8 cellular contexts compared by ENCODE assay signal in genomic region chr6:7108196-7108963, GRCh38. TPM values are rescaled to one million over a fixed set of nuclear protein-coding genes. Genes with fewer than 3 reads are reported as not detected.
DNase-seq lines count a peak whose midpoint lies in the region; ATAC-seq and TF ChIP-seq lines count a peak whose summit lies in the region.

No MANE protein-coding gene starts in this region.

- H3K4me1 ChIP-seq in DOHH2 (ENCODE audit: control insufficient read depth, low read length) (peaks cover 48% of the 10 kb centered on the region), SK-N-SH (ENCODE audit: control insufficient read depth in 1 of 2, insufficient read depth in 2 of 2, low read depth in 1 of 2, low read length in 1 of 2) (peaks cover 6 to 25% of the 10 kb centered on the region in 2 experiments; a peak in 2 of 4 replicates), ascending aorta (peaks cover 0 to 6% of the 10 kb centered on the region in 2 donors), sigmoid colon (peaks cover 0 to 50% (median 32%) of the 10 kb centered on the region in 4 donors)

- H4K20me1 ChIP-seq in DOHH2 (ENCODE audit: control insufficient read depth, insufficient read depth, low read depth, low read length) = peaks cover 19% of the 10 kb centered on the region; the same call in 1 of the 2 replicates
- H4K20me1 ChIP-seq in SK-N-SH (ENCODE audit: insufficient read depth) = peaks cover 38% of the 10 kb centered on the region

- intact Hi-C loops in ascending aorta (cut with DNase I) = loop anchor here (2.0 to 10.0 kb wide), 4 partner anchors 60 to 486 kb away; partner anchors contain the start of gene SNRNP48
- intact Hi-C loops in sigmoid colon (cut with DNase I) = loop anchor here (2.0 to 5.0 kb wide), 4 partner anchors 38 to 431 kb away; no protein-coding TSS in a partner anchor

- peak overlapping the region; percentile 95 for H3K9ac ChIP-seq in SK-N-SH

- H3K27me3 ChIP-seq in DOHH2 (ENCODE audit: control insufficient read depth, low read length) (no peaks in the 10 kb centered on the region), SK-N-SH (ENCODE audit: insufficient read depth) (no peaks in the 10 kb centered on the region), ascending aorta (no peaks in the 10 kb centered on the region), sigmoid colon (no peaks in the 10 kb centered on the region)

- peaks cover 57% of the 10 kb centered on the region for H3K79me2 ChIP-seq in DOHH2 (ENCODE audit: control insufficient read depth, low read length)
- H3K79me2 ChIP-seq in SK-N-SH (ENCODE audit: insufficient read depth) = peaks cover 44% of the 10 kb centered on the region

- peaks cover 25% of the 10 kb centered on the region for H3F3A ChIP-seq in DOHH2 (ENCODE audit: control insufficient read depth, insufficient read depth)
- peaks cover 5% of the 10 kb centered on the region for H3F3A ChIP-seq in SK-N-SH (replicated peaks; ENCODE audit: insufficient read depth)

- H3K9me3 ChIP-seq in DOHH2 (ENCODE audit: control insufficient read depth, insufficient read depth, low read length) (no peaks in the 10 kb centered on the region), SK-N-SH (no peaks in the 10 kb centered on the region), ascending aorta (no peaks in the 10 kb centered on the region), sigmoid colon (no peaks in the 10 kb centered on the region)

- POLR2A ChIA-PET in SK-N-SH (lab: Yijun Ruan, JAX) = no interaction called here

- H3K9me2 ChIP-seq in DOHH2 (replicated peaks; ENCODE audit: control insufficient read depth, low read length) (no peaks in the 10 kb centered on the region), SK-N-SH (no peaks in the 10 kb centered on the region)

- TF ChIP-seq RAD21 in SK-N-SH (IDR thresholded peaks at IDR 0.05; ENCODE audit: low read length) = no peak

- 1% methylated on average over 43 of the region's 94 CpGs for WGBS in SK-N-SH (ENCODE audit: low lambda C conversion rate)
- WGBS in sigmoid colon, 2 donors = 0% methylated on average over 94 of the region's 94 CpGs

- peaks cover 7% of the 10 kb centered on the region for H3K36me3 ChIP-seq in DOHH2 (ENCODE audit: control insufficient read depth, low read length)
- no peaks in the 10 kb centered on the region for H3K36me3 ChIP-seq in SK-N-SH (replicated peaks in 1 of 2; ENCODE audit: control insufficient read depth in 1 of 2, insufficient read depth in 2 of 2, low read length in 1 of 2)
- no peaks in the 10 kb centered on the region for H3K36me3 ChIP-seq in ascending aorta
- H3K36me3 ChIP-seq in sigmoid colon = no peaks in the 10 kb centered on the region

- no peak for TF ChIP-seq CTCF in DOHH2 (IDR thresholded peaks at IDR 0.05; ENCODE audit: low read depth, low read length, poor library complexity, severe bottlenecking)
- TF ChIP-seq CTCF in SK-N-SH (IDR thresholded peaks at IDR 0.05) = no peak
- TF ChIP-seq CTCF in ascending aorta (IDR thresholded peaks at IDR 0.05) = no peak
- TF ChIP-seq CTCF in sigmoid colon (IDR thresholded peaks at IDR 0.05) = no peak

- H3K27ac ChIP-seq in DOHH2 (ENCODE audit: low read depth, low read length) = peak overlapping the region; percentile 59
- H3K27ac ChIP-seq in SK-N-SH (ENCODE audit: low read depth in 2 of 2, low read length in 1 of 2) = peak overlapping the region; percentile 61 to 64
- H3K27ac ChIP-seq in ascending aorta = peak overlapping the region; percentile 88 to 95
- H3K27ac ChIP-seq in sigmoid colon = peak overlapping the region; percentile 95 to 98 (median 96)

- H3K4me3 ChIP-seq in DOHH2 (ENCODE audit: low read length) = peak overlapping the region; percentile 100
- H3K4me3 ChIP-seq in SK-N-SH (ENCODE audit: low read depth in 2 of 2, low read length in 1 of 2) = peak overlapping the region; percentile 89 to 100
- H3K4me3 ChIP-seq in ascending aorta = peak overlapping the region; percentile 78 to 97
- peak overlapping the region; percentile 80 to 96 (median 88) for H3K4me3 ChIP-seq in sigmoid colon

- CTCF ChIA-PET in SK-N-SH (lab: Yijun Ruan, JAX) = no interaction called here

- DNase-seq in SK-N-SH (peak; percentile 66), ascending aorta (ENCODE audit: low spot score in 2 of 2) (peak in 1 of 2 donors; percentile 82), hepatic stellate cell (ENCODE audit: low spot score) (peak; percentile 78), sigmoid colon (peak; percentile 85)

- peak in 1 of 2 donors; percentile 12 for TF ChIP-seq POLR2A in sigmoid colon (IDR thresholded peaks at IDR 0.05)

- 0 out of 4 replicates have a peak, but pooled peaks of 1 of the 2 experiments have one; percentile 17 for TF ChIP-seq EP300 in SK-N-SH (IDR thresholded peaks at IDR 0.05; ENCODE audit: borderline replicate concordance in 1 of 2, low read depth in 1 of 2, low read length in 1 of 2)
- no peak for TF ChIP-seq EP300 in sigmoid colon (IDR thresholded peaks at IDR 0.05)

- ATAC-seq in HG02642 (IDR thresholded peaks at IDR 0.05; ENCODE audit: poor library complexity, unreplicated experiment) (peak; percentile 20), HG02588 (IDR thresholded peaks at IDR 0.05; ENCODE audit: unreplicated experiment) (no peak), HG03521 (IDR thresholded peaks at IDR 0.05; ENCODE audit: unreplicated experiment) (no peak)

- peak overlapping the region; percentile 92 for H3K4me2 ChIP-seq in DOHH2 (ENCODE audit: low read length)
- H3K4me2 ChIP-seq in SK-N-SH = peak overlapping the region; percentile 83

- peak overlapping the region; percentile 99 for H2AFZ ChIP-seq in SK-N-SH (ENCODE audit: low read depth)

TF ChIP-seq in SK-N-SH, 30 proteins besides CTCF, POLR2A, EP300 and RAD21:
- TF ChIP-seq TEAD4 (IDR thresholded peaks at IDR 0.05; ENCODE audit: borderline replicate concordance, insufficient read depth) (0 out of 2 replicates have a peak, but pooled peaks have one; percentile 9), YY1 (IDR thresholded peaks at IDR 0.05; ENCODE audit: low read depth) (peak; percentile 46; the same call in 1 of the 2 replicates), USF1 (IDR thresholded peaks at IDR 0.05; ENCODE audit: borderline replicate concordance, low read depth) (no peak), MAX (IDR thresholded peaks at IDR 0.05; ENCODE audit: low read depth) (peak; percentile 33)

RNA-seq across cellular contexts. Expression of gene RREB1, which starts 0.6 kb away (rescaled TPM):
- polyA plus RNA-seq in SK-N-SH (2012; rRNA removed) (1.5 and 2.0 TPM in 2 replicates), sigmoid colon (10 to 100 TPM in 1 of 3 donors, 1 to 10 TPM in 2; 6.0 to 21.5 (median 9.9) TPM)
- polyA plus RNA-seq in SK-N-SH (2012; cell fraction: cytosol; rRNA removed) = 1.2 and 1.6 TPM in 2 replicates
- 7.5 and 8.0 TPM in 2 replicates for polyA plus RNA-seq in SK-N-SH (2012; cell fraction: nucleus; rRNA removed)
- total RNA-seq in ascending aorta (48.9 TPM), sigmoid colon (10 to 100 TPM; 18.9 to 31.9 (median 23.2) TPM)
